12 cellular contexts compared by ENCODE assay signal in genomic region chr7:1114505-1114904, GRCh38.
"Had no signal": no experiment of that assay in that cellular context is flagged by ENCODE, and none has a peak within 500 bp of the region (broad histone marks: within the 10 kb centered on the region; RNA-seq: fewer than 3 reads in every experiment).

No MANE protein-coding gene starts in this region.

- H3K9me3 ChIP-seq: esophagus muscularis mucosa, gastroesophageal sphincter, prostate gland, sigmoid colon had no signal

- DNase-seq: activated CD4-positive, alpha-beta T cell treated with anti-CD3 and anti-CD28 coated beads, Interleukin-2, amount 50 U/mL, for 48 hours; dermis blood vessel endothelial cell; effector memory CD4-positive, alpha-beta T cell; mammary epithelial cell; nephron progenitor cell; sigmoid colon; stimulated activated CD4-positive, alpha-beta T cell treated with anti-CD3 and anti-CD28 coated beads, Interleukin-4, amount 100 ng/mL, for 4 hours; stimulated activated naive B cell treated with anti-CD40 and anti-IgM and Interleukin-4, amounts not matched to agents 10 μg/mL and 1 μg/mL and 100 μg/mL, for 72 hours; WERI-Rb-1 had no signal

- H3K36me3 ChIP-seq: prostate gland, WERI-Rb-1 had no signal

- H3K4me3 ChIP-seq: esophagus muscularis mucosa, gastroesophageal sphincter, prostate gland, sigmoid colon had no signal

- H3K4me1 ChIP-seq: esophagus muscularis mucosa, gastroesophageal sphincter, prostate gland, sigmoid colon had no signal

- ATAC-seq: gastroesophageal sphincter; stimulated activated naive B cell treated with anti-CD40 and anti-IgM and Interleukin-4, amounts not matched to agents 10 μg/mL and 1 μg/mL and 100 μg/mL, for 72 hours had no signal

- H3K27ac ChIP-seq: esophagus muscularis mucosa, gastroesophageal sphincter, prostate gland, sigmoid colon, WERI-Rb-1 had no signal

- H3K27me3 ChIP-seq: esophagus muscularis mucosa, gastroesophageal sphincter, sigmoid colon had no signal
